8 cellular contexts compared by ENCODE assay signal in genomic region chr15:38072507-38073277, GRCh38.
DNase-seq lines count a peak whose midpoint lies in the region; ATAC-seq and TF ChIP-seq lines count a peak whose summit lies in the region.

No MANE protein-coding gene starts in this region.

- POLR2A ChIA-PET in CD4-positive, alpha-beta T cell (lab: Charles Lee) = no interaction called here

- no peak for TF ChIP-seq EP300 in ovary (IDR thresholded peaks at IDR 0.05)

- H3K4me3 ChIP-seq in left ventricle myocardium inferior = peak overlapping the region; percentile 76
- H3K4me3 ChIP-seq in ovary = peak overlapping the region; percentile 51

- TF ChIP-seq CTCF in CD4-positive, alpha-beta T cell (IDR thresholded peaks at IDR 0.05) = no peak
- TF ChIP-seq CTCF in left ventricle myocardium inferior (IDR thresholded peaks at IDR 0.05; ENCODE audit: borderline replicate concordance) = peak; percentile 30
- peak in 2 of 3 donors; percentile 11 to 14 for TF ChIP-seq CTCF in ovary (IDR thresholded peaks at IDR 0.05)

- peaks cover 34% of the 10 kb centered on the region for H3K27me3 ChIP-seq in CD4-positive, alpha-beta T cell (ENCODE audit: control insufficient read depth, insufficient read depth, low read length)
- no peaks in the 10 kb centered on the region for H3K27me3 ChIP-seq in left ventricle myocardium inferior (ENCODE audit: low read depth)
- H3K27me3 ChIP-seq in ovary = no peaks in the 10 kb centered on the region

- H3K4me1 ChIP-seq in left ventricle myocardium inferior (peaks cover 49% of the 10 kb centered on the region), ovary (ENCODE audit: insufficient read depth) (peaks cover 3% of the 10 kb centered on the region)

- 0 to 1% (median 0%) methylated on average over 48 to 54 of the region's 54 CpGs for WGBS in ovary, 3 donors

- H3K9me3 ChIP-seq in CD4-positive, alpha-beta T cell (ENCODE audit: control insufficient read depth, low read length) = no peaks in the 10 kb centered on the region
- H3K9me3 ChIP-seq in left ventricle myocardium inferior (replicated peaks) = no peaks in the 10 kb centered on the region
- H3K9me3 ChIP-seq in ovary = no peaks in the 10 kb centered on the region

- no peak overlapping the region for H3K27ac ChIP-seq in CD4-positive, alpha-beta T cell (ENCODE audit: low read depth, low read length)
- H3K27ac ChIP-seq in left ventricle myocardium inferior (replicated peaks) = peak overlapping the region; percentile 93
- peak overlapping the region; percentile 61 to 89 for H3K27ac ChIP-seq in ovary

- peaks cover 12% of the 10 kb centered on the region for H3K4me1 Mint-ChIP-seq in CD4-positive, alpha-beta T cell (ENCODE audit: low read depth)

- CTCF ChIA-PET in CD4-positive, alpha-beta T cell (lab: Charles Lee) = interaction anchor here (1.5 kb wide), 1 partner anchor 12 kb away, joined by 3 read pairs; no protein-coding TSS in a partner anchor

- H3K27me3 Mint-ChIP-seq in CD4-positive, alpha-beta T cell = peaks cover 54% of the 10 kb centered on the region

- no peak overlapping the region for H3K27ac Mint-ChIP-seq in CD4-positive, alpha-beta T cell

- ATAC-seq in CD4-positive, alpha-beta T cell (ENCODE audit: poor library complexity) = peak; percentile 49
- ATAC-seq in GM18907 (IDR thresholded peaks at IDR 0.05; ENCODE audit: unreplicated experiment) (peak; percentile 73), HG03066 (IDR thresholded peaks at IDR 0.05; ENCODE audit: low read depth, unreplicated experiment) (peak; percentile 69)

- H3K9me3 Mint-ChIP-seq in CD4-positive, alpha-beta T cell = no peaks in the 10 kb centered on the region

- peak overlapping the region; percentile 62 for H3K4me3 Mint-ChIP-seq in CD4-positive, alpha-beta T cell

- H3K36me3 ChIP-seq in left ventricle myocardium inferior = no peaks in the 10 kb centered on the region
- H3K36me3 ChIP-seq in ovary = no peaks in the 10 kb centered on the region

- no peaks in the 10 kb centered on the region for H3K36me3 Mint-ChIP-seq in CD4-positive, alpha-beta T cell (ENCODE audit: low read depth)

- intact Hi-C loops in CD4-positive, alpha-beta T cell (cut with DNase I, micrococcal nuclease) = no loop called here
- intact Hi-C loops in left ventricle myocardium inferior (cut with micrococcal nuclease) = no loop called here
- intact Hi-C loops in ovary (cut with DNase I) = loop anchor here in 2 of 4 donors (2.0 to 10.0 kb wide), 2 partner anchors 58 to 62 kb away; no protein-coding TSS in a partner anchor

- no peak for TF ChIP-seq POLR2A in ovary (IDR thresholded peaks at IDR 0.05)

- no peak for DNase-seq in CD4-positive, alpha-beta T cell
- DNase-seq in NCI-H69 (lab: John Stamatoyannopoulos, UW) = peak; percentile 90
- peak; percentile 58 to 97 (median 92) for DNase-seq in anterior cingulate cortex (lab: John Stamatoyannopoulos, UW)
- peak; percentile 76 for DNase-seq in left ventricle myocardium inferior
- peak; percentile 60 to 83 (median 67) for DNase-seq in ovary
- no peak for DNase-seq in 8988T

Comparison
In these comparisons a context has a peak if more than half of its experiments do, and no peak if none do; other contexts are left out.
1. DNase-seq: peak in NCI-H69 (single experiment), anterior cingulate cortex (58 of 58), left ventricle myocardium inferior (single experiment) and ovary (5 of 5); none in CD4-positive, alpha-beta T cell (0 of 10) and 8988T (single experiment).
2. Peak in every context shown above with its lines, with median percentiles within 50 percentile points of each other: ATAC-seq.